ENCODE assay signal across 10 cellular contexts in genomic region chr19:49450405-49450804, GRCh38. TPM values are rescaled to one million over a fixed set of nuclear protein-coding genes. Genes with fewer than 3 reads are reported as not detected.
A peak's percentile ranks its signal among the peaks of the same experiment; 100 is the strongest.
DNase-seq lines count a peak whose midpoint lies in the region; ATAC-seq and TF ChIP-seq lines count a peak whose summit lies in the region.
"Had no signal": no experiment of that assay in that cellular context is flagged by ENCODE, and none has a peak within 500 bp of the region (broad histone marks: within the 10 kb centered on the region; RNA-seq: fewer than 3 reads in every experiment).

No MANE protein-coding gene starts in this region.

- no peak overlapping the region for H3K4me3 ChIP-seq in NT2/D1 (ENCODE audit: insufficient read length, low read depth)
- peak overlapping the region in 1 of 4 donors; percentile 66 for H3K4me3 ChIP-seq in sigmoid colon

- peak overlapping the region; percentile 92 to 98 for H3K27ac Mint-ChIP-seq in effector memory CD8-positive, alpha-beta T cell
- peak overlapping the region; percentile 26 for H3K27ac Mint-ChIP-seq in progenitor cell of endocrine pancreas

- H3K9me3 ChIP-seq in ES-I3 (ENCODE audit: control insufficient read depth, insufficient read depth, low read length), result no peaks in the 10 kb centered on the region
- no peaks in the 10 kb centered on the region for H3K9me3 ChIP-seq in NT2/D1 (ENCODE audit: insufficient read depth, low read length)
- H3K9me3 ChIP-seq in sigmoid colon, result no peaks in the 10 kb centered on the region
- H3K9me3 ChIP-seq: right atrium auricular region had no signal

- WGBS in sigmoid colon, 2 donors, result 84 to 89% methylated on average over 7 of the region's 7 CpGs

- H3K27me3 ChIP-seq in NT2/D1 (ENCODE audit: insufficient read depth, insufficient read length) (no peaks in the 10 kb centered on the region), sigmoid colon (no peaks in the 10 kb centered on the region)
- H3K27me3 ChIP-seq: right atrium auricular region had no signal

- no peaks in the 10 kb centered on the region for H3K36me3 ChIP-seq in ES-I3 (ENCODE audit: insufficient read depth, low read length)
- H3K36me3 ChIP-seq in NT2/D1 (ENCODE audit: insufficient read depth, insufficient read length, low read length), result peaks cover 53% of the 10 kb centered on the region
- peaks cover 0 to 19% (median 7%) of the 10 kb centered on the region in 4 donors for H3K36me3 ChIP-seq in sigmoid colon

- H3K9ac ChIP-seq in ES-I3 (ENCODE audit: low read depth, low read length) (peak overlapping the region; percentile 97; the same call in 1 of the 2 replicates), NT2/D1 (ENCODE audit: insufficient read length, low read depth) (peak overlapping the region; percentile 63)

- peaks cover 51% of the 10 kb centered on the region for H3K36me3 Mint-ChIP-seq in effector memory CD8-positive, alpha-beta T cell (ENCODE audit: insufficient read depth)
- H3K36me3 Mint-ChIP-seq in progenitor cell of endocrine pancreas (ENCODE audit: insufficient read depth), result peaks cover 7% of the 10 kb centered on the region

- H3K4me1 ChIP-seq in ES-I3 (ENCODE audit: insufficient read depth, low read length) (no peaks in the 10 kb centered on the region), NT2/D1 (ENCODE audit: insufficient read depth, insufficient read length) (peaks cover 6% of the 10 kb centered on the region), sigmoid colon (peaks cover 0 to 46% (median 17%) of the 10 kb centered on the region in 4 donors)

- DNase-seq in NT2/D1 (ENCODE audit: low read depth, low spot score) (no peak), progenitor cell of endocrine pancreas (ENCODE audit: low spot score, unreplicated experiment) (no peak), HT-29 (ENCODE audit: low spot score) (no peak), sigmoid colon (no peak), NCI-H748 (lab: John Stamatoyannopoulos, UW; ENCODE audit: unreplicated experiment) (no peak)
- DNase-seq in effector memory CD8-positive, alpha-beta T cell, result no peak

- peak overlapping the region; percentile 99 to 100 for H3K4me3 Mint-ChIP-seq in effector memory CD8-positive, alpha-beta T cell
- peak overlapping the region; percentile 83 for H3K4me3 Mint-ChIP-seq in progenitor cell of endocrine pancreas (ENCODE audit: low read depth)

- no peaks in the 10 kb centered on the region for H3K27me3 Mint-ChIP-seq in effector memory CD8-positive, alpha-beta T cell
- no peaks in the 10 kb centered on the region for H3K27me3 Mint-ChIP-seq in progenitor cell of endocrine pancreas

- ATAC-seq in effector memory CD8-positive, alpha-beta T cell (replicated peaks), result no peak
- ATAC-seq in GM18867 (IDR thresholded peaks at IDR 0.05; ENCODE audit: unreplicated experiment), result no peak

- peak overlapping the region in 2 of 4 donors; percentile 31 to 98 for H3K27ac ChIP-seq in sigmoid colon

- TF ChIP-seq CTCF in progenitor cell of endocrine pancreas (IDR thresholded peaks at IDR 0.05; ENCODE audit: unreplicated experiment) (no peak), sigmoid colon (IDR thresholded peaks at IDR 0.05) (no peak)

- TF ChIP-seq EP300 in sigmoid colon (IDR thresholded peaks at IDR 0.05), result no peak

- intact Hi-C loops in sigmoid colon (cut with DNase I), result loop anchor here (5.0 to 10.0 kb wide), 3 partner anchors 366 to 574 kb away; partner anchors contain the start of genes AKT1S1, SNRNP70, TBC1D17 and VRK3

- no peak for TF ChIP-seq POLR2A in sigmoid colon (IDR thresholded peaks at IDR 0.05)

- H3K9me3 Mint-ChIP-seq in effector memory CD8-positive, alpha-beta T cell, result peaks cover 0 to 2% of the 10 kb centered on the region in 2 donors
- H3K9me3 Mint-ChIP-seq in progenitor cell of endocrine pancreas (ENCODE audit: low read depth), result no peaks in the 10 kb centered on the region

- peaks cover 39 to 52% of the 10 kb centered on the region in 2 donors for H3K4me1 Mint-ChIP-seq in effector memory CD8-positive, alpha-beta T cell (ENCODE audit: low read depth in 2 of 2)
- H3K4me1 Mint-ChIP-seq in progenitor cell of endocrine pancreas (ENCODE audit: low read depth), result peaks cover 13% of the 10 kb centered on the region

RNA-seq across cellular contexts. Expression of gene PIH1D1, which starts 1.2 kb away (rescaled TPM):
- total RNA-seq in progenitor cell of endocrine pancreas (125 TPM in 2 replicates), sigmoid colon (10 to 100 TPM; 62.9 to 99.6 (median 81.4) TPM)
- total RNA-seq in HT-29 (2014; rRNA removed; shearing (Covaris generic)), result 337 and 351 TPM in 2 replicates
- 100 to 1,000 TPM in 1 of 3 donors, 10 to 100 TPM in 2; 63.6 to 105 (median 65.5) TPM for polyA plus RNA-seq in sigmoid colon

RNA-seq across cellular contexts. Expression of gene ALDH16A1, which starts 2.6 kb away (rescaled TPM):
- 44.2 and 46.0 TPM in 2 replicates for total RNA-seq in progenitor cell of endocrine pancreas
- 214 and 224 TPM in 2 replicates for total RNA-seq in HT-29 (2014; rRNA removed; shearing (Covaris generic))
- 10 to 100 TPM; 14.1 to 25.3 (median 18.1) TPM for total RNA-seq in sigmoid colon
- polyA plus RNA-seq in sigmoid colon, result 10 to 100 TPM; 14.3 to 44.2 (median 18.0) TPM

RNA-seq across cellular contexts. Expression of gene SLC17A7, which starts 9.1 kb away (rescaled TPM):
- total RNA-seq in progenitor cell of endocrine pancreas, result 0.29 TPM in 2 replicates
- total RNA-seq in HT-29 (2014; rRNA removed; shearing (Covaris generic)), result 0.13 and 0.18 TPM in 2 replicates
- 1 to 10 TPM in 1 of 4 donors, under 1 TPM in 2, not detected in 1; 0.28 to 1.4 (median 0.82) TPM for total RNA-seq in sigmoid colon
- polyA plus RNA-seq in sigmoid colon, result 1 to 10 TPM in 1 of 3 donors, under 1 TPM in 2; 0.23 to 1.8 (median 0.41) TPM
- total RNA-seq: activated CD8-positive, alpha-beta memory T cell treated with anti-CD3 and anti-CD28 coated beads for 36 hours had no signal

RNA-seq across cellular contexts. Expression of gene FLT3LG, which starts 23.6 kb away (rescaled TPM):
- total RNA-seq in progenitor cell of endocrine pancreas (0.96 and 1.1 TPM in 2 replicates), sigmoid colon (10 to 100 TPM in 1 of 4 donors, 1 to 10 TPM in 3; 4.6 to 11.1 (median 6.1) TPM)
- total RNA-seq in HT-29 (2014; rRNA removed; shearing (Covaris generic)), result 1.6 and 2.1 TPM in 2 replicates
- polyA plus RNA-seq in sigmoid colon, result 10 to 100 TPM in 2 of 3 donors, 1 to 10 TPM in 1; 2.1 to 18.6 (median 14.9) TPM

RNA-seq across cellular contexts. Expression of gene GFY, which starts 25.2 kb away (rescaled TPM):
- total RNA-seq in progenitor cell of endocrine pancreas, result not detected in 2 replicates
- not detected in 2 replicates for total RNA-seq in HT-29 (2014; rRNA removed; shearing (Covaris generic))
- not detected for total RNA-seq in sigmoid colon
- not detected for polyA plus RNA-seq in sigmoid colon
- total RNA-seq: activated CD8-positive, alpha-beta memory T cell treated with anti-CD3 and anti-CD28 coated beads for 36 hours; right atrium auricular region had no signal
